In the genomic region with DNA sequence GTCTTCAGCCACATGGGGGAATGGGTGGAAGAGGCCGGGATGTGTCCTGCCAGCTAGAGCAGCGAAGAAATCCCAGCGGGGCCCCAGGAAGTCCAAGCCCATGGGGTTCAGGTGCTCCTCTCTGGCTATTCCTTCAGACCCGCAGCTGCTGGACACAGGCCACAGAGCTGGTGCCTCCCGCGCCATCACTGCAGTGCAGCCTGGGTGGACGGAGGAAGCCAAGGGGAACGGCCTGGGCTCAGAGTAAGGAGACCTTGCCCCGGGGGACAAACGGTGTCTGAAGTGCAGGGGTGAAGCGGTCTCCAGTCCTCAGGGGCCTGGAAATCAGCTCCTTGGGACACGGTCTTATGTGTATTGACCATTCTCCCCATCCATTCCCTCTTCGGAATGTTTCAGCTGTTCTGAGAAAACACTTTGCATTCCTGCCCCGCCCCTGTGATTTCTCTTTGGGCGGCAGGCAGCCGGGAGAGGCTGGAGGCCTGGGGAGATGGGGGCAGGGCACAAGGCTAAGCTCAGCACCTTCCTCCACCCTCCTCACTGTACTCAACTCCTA, we compare ENCODE assay signal across 10 cellular contexts. TPM values are rescaled to one million over a fixed set of nuclear protein-coding genes. Genes with fewer than 3 reads are reported as not detected.
A peak's percentile ranks its signal among the peaks of the same experiment; 100 is the strongest.
DNase-seq lines count a peak whose midpoint lies in the region; ATAC-seq and TF ChIP-seq lines count a peak whose summit lies in the region.
"Had no signal": no experiment of that assay in that cellular context is flagged by ENCODE, and none has a peak within 500 bp of the region (broad histone marks: within the 10 kb centered on the region; RNA-seq: fewer than 3 reads in every experiment).

No MANE protein-coding gene starts in this region.

- peak overlapping the region in 1 of 4 donors; percentile 22 for H3K4me3 ChIP-seq in stomach

- no peaks in the 10 kb centered on the region for H3K9me3 ChIP-seq in stomach

- peak overlapping the region; percentile 65 for H3K27ac Mint-ChIP-seq in HFFc6

- ATAC-seq in GM21786 (IDR thresholded peaks at IDR 0.05; ENCODE audit: unreplicated experiment) (no peak), GM21360 (IDR thresholded peaks at IDR 0.05; ENCODE audit: unreplicated experiment) (no peak)

- peak; percentile 35 for DNase-seq in HFFc6
- peak; percentile 79 for DNase-seq in left kidney (ENCODE audit: low read depth, low spot score)
- peak; percentile 81 for DNase-seq in stomach
- DNase-seq in activated CD4-positive, alpha-beta T cell treated with anti-CD3 and anti-CD28 coated beads, Interleukin-2, amount 50 U/mL, for 48 hours, result no peak
- DNase-seq in NCI-H1048 (lab: John Stamatoyannopoulos, UW), result no peak
- DNase-seq: activated CD8-positive, alpha-beta memory T cell treated with anti-CD3 and anti-CD28 coated beads, Interleukin-2, amount 50 U/mL, for 48 hours; NCI-H748 treated with DMSO at 0.1 percent for 48 hours had no signal

- no peaks in the 10 kb centered on the region for H3K9me3 Mint-ChIP-seq in HFFc6

- TF ChIP-seq EP300 in stomach (IDR thresholded peaks at IDR 0.05), result no peak

- no peaks in the 10 kb centered on the region; the same call in 1 of the 2 replicates for H3K27me3 Mint-ChIP-seq in HFFc6 (ENCODE audit: insufficient read depth)

- H3K27ac ChIP-seq in cingulate gyrus (ENCODE audit: low read depth, low read length) (peak overlapping the region; percentile 63), stomach (peak overlapping the region; percentile 58 to 97 (median 93))

- no peak for TF ChIP-seq POLR2A in stomach (IDR thresholded peaks at IDR 0.05)

- peaks cover 7% of the 10 kb centered on the region; the same call in 1 of the 2 replicates for H3K36me3 Mint-ChIP-seq in HFFc6 (ENCODE audit: low read depth)

- H3K4me3 Mint-ChIP-seq in HFFc6, result no peak overlapping the region

- peaks cover 0 to 21% (median 16%) of the 10 kb centered on the region in 4 donors for H3K36me3 ChIP-seq in stomach

- no peaks in the 10 kb centered on the region for H3K27me3 ChIP-seq in stomach

- TF ChIP-seq CTCF in HFFc6 (IDR thresholded peaks at IDR 0.05) (no peak), stomach (IDR thresholded peaks at IDR 0.05) (no peak)

- H3K4me1 Mint-ChIP-seq in HFFc6 (ENCODE audit: low read depth), result peaks cover 33% of the 10 kb centered on the region

- intact Hi-C loops in stomach (cut with DNase I; ENCODE audit: low total_unique reads), result no loop called here

- WGBS in stomach, 5 donors, result 9 to 23% (median 20%) methylated on average over 9 to 16 of the region's 16 CpGs

- H3K4me1 ChIP-seq in stomach, result peaks cover 66 to 81% (median 78%) of the 10 kb centered on the region in 4 donors

RNA-seq across cellular contexts. Expression of gene MTHFR, which starts 18.4 kb away (rescaled TPM):
- total RNA-seq in HFFc6 (2021; fragmentation: NEBNext Ultra II Directional; extraction: Animal tissue kit (Norgen Biotek cat#: 25700)), result 10 to 100 TPM in 5 of 6 experiments, 1 to 10 TPM in 1; 9.4 to 11.7 (median 10.5) TPM
- total RNA-seq in stomach, result 100 to 1,000 TPM in 2 of 5 donors, 10 to 100 TPM in 3; 42.0 to 171 (median 75.6) TPM
- polyA plus RNA-seq in stomach, result 1 to 10 TPM; 5.3 to 8.9 (median 5.5) TPM

RNA-seq across cellular contexts. Expression of gene CLCN6, which starts 18.7 kb away (rescaled TPM):
- total RNA-seq in HFFc6 (2021; fragmentation: NEBNext Ultra II Directional; extraction: Animal tissue kit (Norgen Biotek cat#: 25700)), result 1 to 10 TPM; 6.2 to 8.3 (median 7.9) TPM
- total RNA-seq in stomach, result 10 to 100 TPM in 4 of 5 donors, 1 to 10 TPM in 1; 4.9 to 49.6 (median 14.6) TPM
- polyA plus RNA-seq in stomach, result 1 to 10 TPM; 4.1 to 6.2 (median 4.1) TPM

RNA-seq across cellular contexts. Expression of gene C1orf167, which starts 25.3 kb away (rescaled TPM):
- total RNA-seq in HFFc6 (2021; fragmentation: NEBNext Ultra II Directional; extraction: Animal tissue kit (Norgen Biotek cat#: 25700)), result under 1 TPM in 4 of 6 experiments, not detected in 2; 0.23 to 0.59 (median 0.38) TPM
- total RNA-seq in stomach, result 1 to 10 TPM in 1 of 5 donors, not detected in 4; 1.6 TPM
- 1 to 10 TPM in 2 of 3 donors, not detected in 1; 2.0 to 4.7 TPM for polyA plus RNA-seq in stomach

RNA-seq across cellular contexts. Expression of gene AGTRAP, which starts 51.4 kb away (rescaled TPM):
- total RNA-seq in HFFc6 (2021; fragmentation: NEBNext Ultra II Directional; extraction: Animal tissue kit (Norgen Biotek cat#: 25700)), result 10 to 100 TPM; 31.4 to 41.4 (median 33.6) TPM
- total RNA-seq in stomach, result 10 to 100 TPM in 4 of 5 donors, 1 to 10 TPM in 1; 4.1 to 76.3 (median 21.6) TPM
- 10 to 100 TPM; 27.8 to 60.3 (median 32.6) TPM for polyA plus RNA-seq in stomach

Comparison
In these comparisons a context has a peak if more than half of its experiments do, and no peak if none do; other contexts are left out.
1. DNase-seq: peak in HFFc6 (single experiment), left kidney (single experiment) and stomach (single experiment); none in activated CD4-positive, alpha-beta T cell treated with anti-CD3 and anti-CD28 coated beads, Interleukin-2, amount 50 U/mL, for 48 hours (0 of 2) and NCI-H1048 (single experiment).